In genomic region chr14:96698846-96699543, GRCh38 we compare ENCODE assay signal across 1 cellular context.
TF ChIP-seq lines count a peak whose summit lies in the region.

No MANE protein-coding gene starts in this region.

TF ChIP-seq in K562, 482 proteins besides CTCF, POLR2A, EP300 and RAD21 (continued from another document):
- TF ChIP-seq THRB (CRISPR knock-in tag; conservative IDR thresholded peaks at IDR 0.05): no peak
- peak; percentile 60; the same call in 1 of the 2 replicates for TF ChIP-seq CBX1 (IDR thresholded peaks at IDR 0.05; ENCODE audit: low read depth)
- TF ChIP-seq ATF6 (CRISPR knock-in tag; IDR thresholded peaks at IDR 0.05): no peak
- no peak for TF ChIP-seq CBX5 (IDR thresholded peaks at IDR 0.05; ENCODE audit: borderline replicate concordance, low read depth)
- TF ChIP-seq PTTG1 (tag; IDR thresholded peaks at IDR 0.05; ENCODE audit: low read depth): no peak
- TF ChIP-seq ZNF146 (CRISPR knock-in tag; IDR thresholded peaks at IDR 0.05; ENCODE audit: unreplicated experiment): no peak
- no peak for TF ChIP-seq ZBTB9 (CRISPR knock-in tag; IDR thresholded peaks at IDR 0.05)
- TF ChIP-seq ZNF695 (CRISPR knock-in tag; IDR thresholded peaks at IDR 0.05): no peak
- no peak for TF ChIP-seq ZZZ3 (IDR thresholded peaks at IDR 0.05)
- TF ChIP-seq BDP1 (IDR thresholded peaks at IDR 0.05; ENCODE audit: insufficient read depth, insufficient read length): no peak
- no peak for TF ChIP-seq MCM5 (IDR thresholded peaks at IDR 0.05; ENCODE audit: low read depth)
- TF ChIP-seq RBM25 (IDR thresholded peaks at IDR 0.05; ENCODE audit: low read depth, low read length, severe bottlenecking): peak; percentile 91
- no peak for TF ChIP-seq ZNF174 (CRISPR knock-in tag; IDR thresholded peaks at IDR 0.05)
- TF ChIP-seq KDM1A (IDR thresholded peaks at IDR 0.05): peak; percentile 52 to 75
- no peak for TF ChIP-seq IFI16 (CRISPR knock-in tag; IDR thresholded peaks at IDR 0.05)
- no peak for TF ChIP-seq ZNF398 (CRISPR knock-in tag; IDR thresholded peaks at IDR 0.05)
- TF ChIP-seq SMARCA5 (IDR thresholded peaks at IDR 0.05): peak; percentile 62; the same call in 1 of the 2 replicates
- TF ChIP-seq BCOR (IDR thresholded peaks at IDR 0.05): peak; percentile 70
- no peak for TF ChIP-seq ZNF444 (CRISPR knock-in tag; IDR thresholded peaks at IDR 0.05)
- TF ChIP-seq SPI1 (IDR thresholded peaks at IDR 0.05; ENCODE audit: borderline replicate concordance, low read depth, low read length): no peak
- TF ChIP-seq ZEB2 (IDR thresholded peaks at IDR 0.05): no peak
- TF ChIP-seq CAMTA2 (CRISPR knock-in tag; conservative IDR thresholded peaks at IDR 0.05): no peak
- no peak for TF ChIP-seq E4F1 (CRISPR knock-in tag; IDR thresholded peaks at IDR 0.05; ENCODE audit: borderline replicate concordance)
- no peak for TF ChIP-seq RUNX1 (IDR thresholded peaks at IDR 0.05; ENCODE audit: low read depth)
- no peak for TF ChIP-seq RAD51 (IDR thresholded peaks at IDR 0.05; ENCODE audit: borderline replicate concordance, low read depth)
- no peak for TF ChIP-seq KHSRP (IDR thresholded peaks at IDR 0.05)
- TF ChIP-seq NFE2L1 (tag; IDR thresholded peaks at IDR 0.05; ENCODE audit: borderline replicate concordance, low read depth): no peak
- TF ChIP-seq RB1 (IDR thresholded peaks at IDR 0.05; ENCODE audit: low read depth): no peak
- TF ChIP-seq ZNF766 (CRISPR knock-in tag; conservative IDR thresholded peaks at IDR 0.05): no peak
- no peak for TF ChIP-seq NFE2 (IDR thresholded peaks at IDR 0.05; ENCODE audit: low read depth)
- no peak for TF ChIP-seq MLLT1 (IDR thresholded peaks at IDR 0.05)
- no peak for TF ChIP-seq HIVEP1 (CRISPR knock-in tag; IDR thresholded peaks at IDR 0.05)
- no peak for TF ChIP-seq YY1 (IDR thresholded peaks at IDR 0.05; ENCODE audit: borderline replicate concordance in 1 of 3, control insufficient read depth in 1 of 3, extremely low read depth in 1 of 3, insufficient read depth in 3 of 3, insufficient read length in 1 of 3, insufficient replicate concordance in 2 of 3, low read depth in 1 of 3, low read length in 2 of 3)
